Comparison of ENCODE assay signal across 10 cellular contexts in genomic region chr1:88985692-88986091, GRCh38. TPM values are rescaled to one million over a fixed set of nuclear protein-coding genes. Genes with fewer than 3 reads are reported as not detected.
DNase-seq lines count a peak whose midpoint lies in the region; ATAC-seq, FAIRE-seq and TF ChIP-seq lines count a peak whose summit lies in the region.
"Had no signal": no experiment of that assay in that cellular context is flagged by ENCODE, and none has a peak within 500 bp of the region (broad histone marks: within the 10 kb centered on the region; RNA-seq: fewer than 3 reads in every experiment).

No MANE protein-coding gene starts in this region.

- no peaks in the 10 kb centered on the region for H3K27me3 ChIP-seq in GM23338 (ENCODE audit: insufficient read depth)
- no peaks in the 10 kb centered on the region for H3K27me3 ChIP-seq in esophagus muscularis mucosa
- H3K27me3 ChIP-seq in spleen (replicated peaks in 1 of 7) = no peaks in the 10 kb centered on the region
- H3K27me3 ChIP-seq in small intestine (ENCODE audit: control insufficient read depth in 2 of 2, insufficient read depth in 2 of 2, low read length in 2 of 2) = no peaks in the 10 kb centered on the region

- H3K9me3 ChIP-seq in SK-N-MC (ENCODE audit: low read depth, low read length) (no peaks in the 10 kb centered on the region), esophagus muscularis mucosa (no peaks in the 10 kb centered on the region), spleen (no peaks in the 10 kb centered on the region), small intestine (ENCODE audit: control insufficient read depth, low read depth) (no peaks in the 10 kb centered on the region)

- H3K27ac ChIP-seq in GM23338 (ENCODE audit: low read depth) (peak overlapping the region; percentile 48; the same call in 1 of the 2 replicates), SK-N-MC (peak overlapping the region; percentile 86), esophagus muscularis mucosa (replicated peaks in 1 of 4) (peak overlapping the region; percentile 35 to 63 (median 52)), spleen (peak overlapping the region in 7 of 8 donors; percentile 52 to 79 (median 74)), small intestine (ENCODE audit: low read depth in 1 of 2, low read length in 1 of 2) (peak overlapping the region in 1 of 2 donors; percentile 52)
- H3K27ac ChIP-seq: WERI-Rb-1 had no signal

- H3K4me3 Mint-ChIP-seq in GM23338 = no peak overlapping the region

- H2AFZ ChIP-seq in GM23338 = no peak overlapping the region

- TF ChIP-seq POLR2A in esophagus muscularis mucosa (IDR thresholded peaks at IDR 0.05; ENCODE audit: low read depth) = no peak
- no peak for TF ChIP-seq POLR2A in spleen (IDR thresholded peaks at IDR 0.05)
- no peak for TF ChIP-seq POLR2A in H54 (IDR thresholded peaks at IDR 0.05; ENCODE audit: low read depth, low read length)

- WGBS in esophagus muscularis mucosa = 95% methylated on average over 4 of the region's 4 CpGs
- 92 to 98% (median 94%) methylated on average over 4 of the region's 4 CpGs for WGBS in spleen, 5 donors
- 68 to 89% (median 85%) methylated on average over 4 of the region's 4 CpGs for WGBS in small intestine, 3 donors

- intact Hi-C loops in esophagus muscularis mucosa (cut with DNase I) = no loop called here
- intact Hi-C loops in spleen (cut with DNase I; ENCODE audit: low total_unique reads) = no loop called here

- DNase-seq in GM23338 (ENCODE audit: low spot score) (no peak), SK-N-MC (ENCODE audit: low read depth, low spot score) (no peak), esophagus muscularis mucosa (ENCODE audit: extremely low spot score) (no peak), spleen (no peak), middle frontal gyrus (ENCODE audit: extremely low spot score, low spot score) (no peak), small intestine (no peak), H54 (ENCODE audit: insufficient read length, low spot score) (no peak)
- DNase-seq: WERI-Rb-1 had no signal

- peaks cover 30% of the 10 kb centered on the region for H3K4me1 Mint-ChIP-seq in GM23338

- H3K36me3 Mint-ChIP-seq in GM23338 (ENCODE audit: low read depth) = peaks cover 50% of the 10 kb centered on the region

- ATAC-seq in GM23338 (no peak), HG02885 (IDR thresholded peaks at IDR 0.05; ENCODE audit: poor library complexity, unreplicated experiment) (no peak)

- H3K27me3 Mint-ChIP-seq in GM23338 (ENCODE audit: insufficient read depth, low read depth, poor library complexity) = peaks cover 4% of the 10 kb centered on the region

- no peak overlapping the region for H3K4me3 ChIP-seq in GM23338
- peak overlapping the region; percentile 54 for H3K4me3 ChIP-seq in SK-N-MC
- H3K4me3 ChIP-seq in esophagus muscularis mucosa = no peak overlapping the region
- H3K4me3 ChIP-seq in spleen = no peak overlapping the region
- no peak overlapping the region for H3K4me3 ChIP-seq in small intestine (ENCODE audit: low read depth in 1 of 2, low read length in 2 of 2)

- TF ChIP-seq EP300 in esophagus muscularis mucosa (IDR thresholded peaks at IDR 0.05) = no peak

- H3K9me3 Mint-ChIP-seq in GM23338 = no peaks in the 10 kb centered on the region; the same call in 1 of the 3 replicates

- H4K20me1 ChIP-seq in GM23338 (replicated peaks; ENCODE audit: insufficient read depth) = peaks cover 24% of the 10 kb centered on the region

- peaks cover 96% of the 10 kb centered on the region for H3K79me2 ChIP-seq in GM23338 (replicated peaks; ENCODE audit: insufficient read depth)

- peak overlapping the region; percentile 18 for H3K9ac ChIP-seq in SK-N-MC (ENCODE audit: insufficient read length)

- H3F3A ChIP-seq in GM23338 (replicated peaks; ENCODE audit: low read depth) = no peaks in the 10 kb centered on the region

- H3K4me1 ChIP-seq in GM23338 (ENCODE audit: insufficient read depth) (peaks cover 17% of the 10 kb centered on the region), esophagus muscularis mucosa (peaks cover 24 to 62% (median 58%) of the 10 kb centered on the region in 4 donors), spleen (peaks cover 42 to 93% (median 62%) of the 10 kb centered on the region in 6 donors), small intestine (ENCODE audit: control insufficient read depth in 2 of 2, insufficient read depth in 1 of 2, low read depth in 1 of 2, low read length in 1 of 2) (peaks cover 8 to 9% of the 10 kb centered on the region in 2 donors)

- no peak overlapping the region for H3K27ac Mint-ChIP-seq in GM23338

- no peak for TF ChIP-seq CTCF in GM23338 (conservative IDR thresholded peaks at IDR 0.05; ENCODE audit: low read depth in 2 of 2)
- no peak for TF ChIP-seq CTCF in esophagus muscularis mucosa (IDR thresholded peaks at IDR 0.05)
- TF ChIP-seq CTCF in spleen (IDR thresholded peaks at IDR 0.05 in 8 of 11, conservative IDR thresholded peaks at IDR 0.05 in 3 of 11) = no peak

- H3K36me3 ChIP-seq in GM23338 (ENCODE audit: insufficient read depth) (peaks cover 18% of the 10 kb centered on the region; the same call in 1 of the 2 replicates), SK-N-MC (ENCODE audit: insufficient read depth, low read length) (peaks cover 69% of the 10 kb centered on the region), esophagus muscularis mucosa (peaks cover 0 to 34% (median 17%) of the 10 kb centered on the region in 4 donors), spleen (peaks cover 0 to 55% (median 21%) of the 10 kb centered on the region in 6 donors), small intestine (ENCODE audit: control insufficient read depth in 2 of 2, insufficient read depth in 2 of 2, low read length in 2 of 2) (peaks cover 0 to 3% of the 10 kb centered on the region in 2 donors)

- FAIRE-seq in small intestine (lab: Jason Lieb, UNC) (no peak), H54 (lab: Jason Lieb, UNC) (no peak)
- FAIRE-seq: G401.6 had no signal

- H3K4me2 ChIP-seq in GM23338 = no peak overlapping the region

- H3K9me2 ChIP-seq in GM23338 (ENCODE audit: insufficient read depth) = no peaks in the 10 kb centered on the region

TF ChIP-seq in GM23338, 12 proteins besides CTCF, POLR2A, EP300 and RAD21:
- TF ChIP-seq ZNF114 (CRISPR knock-in tag; IDR thresholded peaks at IDR 0.05) (no peak), POLR2AphosphoS5 (IDR thresholded peaks at IDR 0.05; ENCODE audit: low read depth) (no peak), NANOG (IDR thresholded peaks at IDR 0.05; ENCODE audit: borderline replicate concordance) (no peak), EZH2phosphoT487 (IDR thresholded peaks at IDR 0.05; ENCODE audit: unreplicated experiment) (no peak), JUNB (IDR thresholded peaks at IDR 0.05; ENCODE audit: unreplicated experiment) (no peak), REST (IDR thresholded peaks at IDR 0.05; ENCODE audit: unreplicated experiment) (no peak), ZNF331 (CRISPR knock-in tag; IDR thresholded peaks at IDR 0.05; ENCODE audit: low read depth) (no peak), CREB1 (CRISPR knock-in tag; IDR thresholded peaks at IDR 0.05; ENCODE audit: low read depth) (no peak)

RNA-seq across cellular contexts. Expression of gene KYAT3, which starts 6.7 kb away (rescaled TPM):
- 49.3 and 49.9 TPM in 2 replicates for total RNA-seq in GM23338 (2014; rRNA removed; shearing (Covaris generic))
- polyA plus RNA-seq in GM23338 (2016; fragmentation: Nextera tagmentation; extraction: Ambion mirVana) = 30.2 and 38.0 TPM in 2 replicates
- 10 to 100 TPM; 18.4 to 35.3 (median 21.8) TPM for total RNA-seq in esophagus muscularis mucosa
- total RNA-seq in spleen = 10 to 100 TPM; 25.3 to 30.7 (median 27.0) TPM
- 10 to 100 TPM; 19.3 to 21.4 (median 20.3) TPM for polyA plus RNA-seq in spleen
- polyA plus RNA-seq in small intestine = 10 to 100 TPM; 21.5 to 28.3 (median 22.7) TPM

RNA-seq across cellular contexts. Expression of gene RBMXL1, which starts 6.7 kb away (rescaled TPM):
- total RNA-seq in GM23338 (2014; rRNA removed; shearing (Covaris generic)) = 27.0 and 32.7 TPM in 2 replicates
- polyA plus RNA-seq in GM23338 (2016; fragmentation: Nextera tagmentation; extraction: Ambion mirVana) (22.0 and 25.4 TPM in 2 replicates), spleen (1 to 10 TPM; 2.8 to 4.1 (median 3.0) TPM), small intestine (1 to 10 TPM; 2.5 to 5.0 (median 3.2) TPM)
- total RNA-seq in esophagus muscularis mucosa (10 to 100 TPM; 10.3 to 46.4 (median 16.0) TPM), spleen (10 to 100 TPM; 15.0 to 21.5 (median 19.3) TPM)

RNA-seq across cellular contexts. Expression of gene GBP3, which starts 37.0 kb away (rescaled TPM):
- total RNA-seq in GM23338 (2014; rRNA removed; shearing (Covaris generic)) = not detected in 2 replicates
- 0.13 TPM in 1 of 2 replicates, not detected in the other for polyA plus RNA-seq in GM23338 (2016; fragmentation: Nextera tagmentation; extraction: Ambion mirVana)
- 10 to 100 TPM; 11.9 to 21.1 (median 16.1) TPM for total RNA-seq in esophagus muscularis mucosa
- 10 to 100 TPM; 22.4 to 54.7 (median 30.9) TPM for total RNA-seq in spleen
- polyA plus RNA-seq in spleen = 10 to 100 TPM in 1 of 3 donors, 1 to 10 TPM in 2; 7.3 to 11.9 (median 7.7) TPM
- polyA plus RNA-seq in small intestine = 10 to 100 TPM; 13.8 to 71.6 (median 21.5) TPM

Comparison
In these comparisons a context has a peak if more than half of its experiments do, and no peak if none do; other contexts are left out.
1. RNA of gene GBP3, which starts 37.0 kb away (total RNA-seq): 22.4 to 54.7 TPM in spleen and 11.9 to 21.1 TPM in esophagus muscularis mucosa; not detected in GM23338; every median in the first group is over 10 times any median in the second.